Comparison of ENCODE assay signal across 8 cellular contexts in genomic region chr4:105474110-105474518, GRCh38. TPM values are rescaled to one million over a fixed set of nuclear protein-coding genes. Genes with fewer than 3 reads are reported as not detected.
DNase-seq lines count a peak whose midpoint lies in the region; ATAC-seq and TF ChIP-seq lines count a peak whose summit lies in the region.

No MANE protein-coding gene starts in this region.

- in situ Hi-C loops in ACHN (cut with HindIII; ENCODE audit: low pct_ligation_motif_present, low pct_unique_long_range_greater_than_20kb, low sequenced_read_pairs) = no loop called here

- peak; percentile 86 for DNase-seq in ACHN
- DNase-seq in activated naive CD8-positive, alpha-beta T cell treated with anti-CD3 and anti-CD28 coated beads, Interleukin-2, amount 10 ng/mL, durations not matched to agents 7 days and 5 days = no peak
- DNase-seq in left cardiac atrium = peak; percentile 90
- DNase-seq in renal cortical epithelial cell (ENCODE audit: low read depth) = peak; percentile 54

- TF ChIP-seq CTCF in GM12875 (IDR thresholded peaks at IDR 0.05; ENCODE audit: borderline replicate concordance, insufficient read depth, low read depth, low read length) = peak; percentile 98

- H3K27ac Mint-ChIP-seq in activated naive CD8-positive, alpha-beta T cell treated with anti-CD3 and anti-CD28 coated beads, Interleukin-2, amount 10 ng/mL, durations not matched to agents 7 days and 5 days = peak overlapping the region; percentile 97

- H3K27me3 Mint-ChIP-seq in activated naive CD8-positive, alpha-beta T cell treated with anti-CD3 and anti-CD28 coated beads, Interleukin-2, amount 10 ng/mL, durations not matched to agents 7 days and 5 days = peaks cover 2% of the 10 kb centered on the region

- peaks cover 30% of the 10 kb centered on the region for H3K4me1 Mint-ChIP-seq in activated naive CD8-positive, alpha-beta T cell treated with anti-CD3 and anti-CD28 coated beads, Interleukin-2, amount 10 ng/mL, durations not matched to agents 7 days and 5 days

- H3K4me3 ChIP-seq in GM12875 (ENCODE audit: low read depth, low read length) = peak overlapping the region; percentile 79

- intact Hi-C loops in left cardiac atrium (cut with DNase I) = loop anchor here (5.0 kb wide), 1 partner anchor 332 kb away; no protein-coding TSS in a partner anchor

- ATAC-seq in HG03469 (IDR thresholded peaks at IDR 0.05; ENCODE audit: unreplicated experiment) = peak; percentile 6
- no peak for ATAC-seq in activated naive CD8-positive, alpha-beta T cell treated with anti-CD3 and anti-CD28 coated beads, Interleukin-2, amount 10 ng/mL, durations not matched to agents 7 days and 5 days (ENCODE audit: low read depth)
- peak in 1 of 2 donors; percentile 1 for ATAC-seq in left cardiac atrium
- no peak for ATAC-seq in GM18861 (IDR thresholded peaks at IDR 0.05; ENCODE audit: unreplicated experiment)
- no peak for ATAC-seq in HG02981 (IDR thresholded peaks at IDR 0.05; ENCODE audit: unreplicated experiment)

- H3K4me3 Mint-ChIP-seq in activated naive CD8-positive, alpha-beta T cell treated with anti-CD3 and anti-CD28 coated beads, Interleukin-2, amount 10 ng/mL, durations not matched to agents 7 days and 5 days = peak overlapping the region; percentile 98

- H3K36me3 Mint-ChIP-seq in activated naive CD8-positive, alpha-beta T cell treated with anti-CD3 and anti-CD28 coated beads, Interleukin-2, amount 10 ng/mL, durations not matched to agents 7 days and 5 days = peaks cover 11% of the 10 kb centered on the region

- POLR2A ChIA-PET in activated naive CD8-positive, alpha-beta T cell treated with anti-CD3 and anti-CD28 coated beads, Interleukin-2, amount 10 ng/mL, durations not matched to agents 7 days and 5 days (lab: Charles Lee) = interaction anchor here (1.2 to 2.3 kb wide), 5 partner anchors 327 to 573 kb away, joined by 4 to 17 read pairs (median 12); partner anchors contain the start of gene TET2

- H3K9me3 Mint-ChIP-seq in activated naive CD8-positive, alpha-beta T cell treated with anti-CD3 and anti-CD28 coated beads, Interleukin-2, amount 10 ng/mL, durations not matched to agents 7 days and 5 days = no peaks in the 10 kb centered on the region

RNA-seq across cellular contexts. Expression of gene PPA2, which starts 0.3 kb away (rescaled TPM):
- 10 to 100 TPM; 72.0 to 81.9 TPM for total RNA-seq in activated naive CD8-positive, alpha-beta T cell treated with anti-CD3 and anti-CD28 coated beads, Interleukin-2, amount 10 ng/mL, durations not matched to agents 7 days and 5 days
- total RNA-seq in left cardiac atrium (100 to 1,000 TPM in 1 of 2 donors, 10 to 100 TPM in 1; 77.4 to 102 TPM), renal cortical epithelial cell (117 and 129 TPM in 2 replicates)
